1 cellular context compared by ENCODE assay signal in the genomic region with DNA sequence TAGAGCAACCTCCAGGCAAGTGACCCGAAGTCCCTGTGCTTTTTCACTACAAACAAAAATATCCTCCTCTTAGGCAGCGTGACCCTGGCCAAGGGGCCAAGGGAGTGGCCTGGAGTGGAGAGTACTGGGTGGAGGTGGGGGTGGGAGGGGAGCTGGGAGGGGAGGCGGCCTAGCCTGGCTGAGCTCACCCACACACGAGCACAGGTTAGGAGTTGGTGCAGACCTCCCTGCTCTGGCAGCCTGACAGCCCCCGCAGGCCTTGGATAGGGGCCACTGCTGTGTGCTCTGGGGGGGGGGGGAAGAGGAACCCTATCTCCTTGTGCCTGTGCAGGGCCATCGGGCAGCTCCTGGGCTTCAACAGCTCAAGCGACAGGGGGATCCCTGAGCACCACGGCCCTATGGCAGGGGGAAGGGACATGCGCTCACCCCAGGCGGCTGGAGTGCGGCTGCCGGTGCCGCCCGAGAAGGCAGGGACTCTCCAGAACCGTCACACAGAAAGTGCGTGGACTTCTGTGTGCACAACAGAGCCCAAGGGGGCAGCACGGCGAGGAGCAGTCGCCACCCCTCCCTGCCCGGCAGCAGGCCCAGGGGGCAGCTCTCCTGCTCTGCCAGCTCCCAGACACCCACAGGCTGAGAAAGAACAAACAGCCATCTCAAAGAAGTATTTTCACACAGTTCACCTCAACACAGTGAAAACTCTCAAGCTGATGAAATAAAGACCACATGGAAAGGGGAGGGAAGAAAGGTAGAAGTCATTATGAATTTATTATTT.
TF ChIP-seq lines count a peak whose summit lies in the region.

No MANE protein-coding gene starts in this region.

TF ChIP-seq in HepG2, 621 proteins besides CTCF, POLR2A, EP300 and RAD21 (continued from another document and continues in another):
- TF ChIP-seq, protein P1, sequence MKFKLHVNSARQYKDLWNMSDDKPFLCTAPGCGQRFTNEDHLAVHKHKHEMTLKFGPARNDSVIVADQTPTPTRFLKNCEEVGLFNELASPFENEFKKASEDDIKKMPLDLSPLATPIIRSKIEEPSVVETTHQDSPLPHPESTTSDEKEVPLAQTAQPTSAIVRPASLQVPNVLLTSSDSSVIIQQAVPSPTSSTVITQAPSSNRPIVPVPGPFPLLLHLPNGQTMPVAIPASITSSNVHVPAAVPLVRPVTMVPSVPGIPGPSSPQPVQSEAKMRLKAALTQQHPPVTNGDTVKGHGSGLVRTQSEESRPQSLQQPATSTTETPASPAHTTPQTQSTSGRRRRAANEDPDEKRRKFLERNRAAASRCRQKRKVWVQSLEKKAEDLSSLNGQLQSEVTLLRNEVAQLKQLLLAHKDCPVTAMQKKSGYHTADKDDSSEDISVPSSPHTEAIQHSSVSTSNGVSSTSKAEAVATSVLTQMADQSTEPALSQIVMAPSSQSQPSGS (CRISPR knock-in tag; IDR thresholded peaks at IDR 0.05) = no peak; the same call in 1 of the 2 replicates
- TF ChIP-seq ZNF44 (CRISPR knock-in tag; IDR thresholded peaks at IDR 0.05) (0 out of 2 replicates have a peak, but pooled peaks have one; percentile 70), MED13 (CRISPR knock-in tag; IDR thresholded peaks at IDR 0.05) (0 out of 2 replicates have a peak, but pooled peaks have one; percentile 53), SRSF1 (optimal IDR thresholded peaks at IDR 0.05; ENCODE audit: low read depth, low read length) (peak; percentile 7), GZF1 (CRISPR knock-in tag; IDR thresholded peaks at IDR 0.05) (no peak), ERF (CRISPR knock-in tag; IDR thresholded peaks at IDR 0.05) (peak; percentile 69; the same call in 1 of the 2 replicates), ZNF446 (CRISPR knock-in tag; IDR thresholded peaks at IDR 0.05) (no peak), ZNF652 (CRISPR knock-in tag; IDR thresholded peaks at IDR 0.05; ENCODE audit: borderline replicate concordance, low read depth) (peak; percentile 54; the same call in 1 of the 2 replicates), CCAR2 (optimal IDR thresholded peaks at IDR 0.05; ENCODE audit: low read depth, low read length) (peak; percentile 12), FOXC1 (CRISPR knock-in tag; IDR thresholded peaks at IDR 0.05; ENCODE audit: borderline replicate concordance) (peak; percentile 77), JUND (CRISPR knock-in tag; IDR thresholded peaks at IDR 0.05) (peak; percentile 54; the same call in 1 of the 2 replicates), ZNF780A (CRISPR knock-in tag; IDR thresholded peaks at IDR 0.05) (no peak), KDM2A (CRISPR knock-in tag; IDR thresholded peaks at IDR 0.05; ENCODE audit: borderline replicate concordance, low read depth) (peak; percentile 69; the same call in 1 of the 2 replicates), KDM1A (CRISPR knock-in tag; IDR thresholded peaks at IDR 0.05) (no peak), CENPX (CRISPR knock-in tag; IDR thresholded peaks at IDR 0.05) (no peak), PTBP1 (IDR thresholded peaks at IDR 0.05; ENCODE audit: low read depth, low read length, poor library complexity, severe bottlenecking) (peak; percentile 83), HOXD1 (CRISPR knock-in tag; IDR thresholded peaks at IDR 0.05) (no peak; the same call in 1 of the 2 replicates), NR2F6 (IDR thresholded peaks at IDR 0.05) (no peak), NR2F6 (CRISPR knock-in tag; IDR thresholded peaks at IDR 0.05) (no peak; the same call in 1 of the 2 replicates), PHF5A (CRISPR knock-in tag; IDR thresholded peaks at IDR 0.05; ENCODE audit: low read depth, unreplicated experiment) (peak; percentile 15), PPARG (CRISPR knock-in tag; conservative IDR thresholded peaks at IDR 0.05) (0 out of 2 replicates have a peak, but pooled peaks have one; percentile 48), MATR3 (CRISPR knock-in tag; IDR thresholded peaks at IDR 0.05) (0 out of 2 replicates have a peak, but pooled peaks have one; percentile 60), FOXJ3 (CRISPR knock-in tag; IDR thresholded peaks at IDR 0.05; ENCODE audit: borderline replicate concordance) (0 out of 2 replicates have a peak, but pooled peaks have one; percentile 19), KAT8 (CRISPR knock-in tag; IDR thresholded peaks at IDR 0.05) (peak; percentile 9)
- TF ChIP-seq, protein P2, sequence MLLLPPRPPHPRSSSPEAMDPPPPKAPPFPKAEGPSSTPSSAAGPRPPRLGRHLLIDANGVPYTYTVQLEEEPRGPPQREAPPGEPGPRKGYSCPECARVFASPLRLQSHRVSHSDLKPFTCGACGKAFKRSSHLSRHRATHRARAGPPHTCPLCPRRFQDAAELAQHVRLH (CRISPR knock-in tag; IDR thresholded peaks at IDR 0.05; ENCODE audit: borderline replicate concordance, low read depth) = 0 out of 2 replicates have a peak, but pooled peaks have one; percentile 20
- TF ChIP-seq, protein P3, sequence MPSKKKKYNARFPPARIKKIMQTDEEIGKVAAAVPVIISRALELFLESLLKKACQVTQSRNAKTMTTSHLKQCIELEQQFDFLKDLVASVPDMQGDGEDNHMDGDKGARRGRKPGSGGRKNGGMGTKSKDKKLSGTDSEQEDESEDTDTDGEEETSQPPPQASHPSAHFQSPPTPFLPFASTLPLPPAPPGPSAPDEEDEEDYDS (CRISPR knock-in tag; IDR thresholded peaks at IDR 0.05) = peak; percentile 33; the same call in 1 of the 2 replicates
- TF ChIP-seq, protein P4, sequence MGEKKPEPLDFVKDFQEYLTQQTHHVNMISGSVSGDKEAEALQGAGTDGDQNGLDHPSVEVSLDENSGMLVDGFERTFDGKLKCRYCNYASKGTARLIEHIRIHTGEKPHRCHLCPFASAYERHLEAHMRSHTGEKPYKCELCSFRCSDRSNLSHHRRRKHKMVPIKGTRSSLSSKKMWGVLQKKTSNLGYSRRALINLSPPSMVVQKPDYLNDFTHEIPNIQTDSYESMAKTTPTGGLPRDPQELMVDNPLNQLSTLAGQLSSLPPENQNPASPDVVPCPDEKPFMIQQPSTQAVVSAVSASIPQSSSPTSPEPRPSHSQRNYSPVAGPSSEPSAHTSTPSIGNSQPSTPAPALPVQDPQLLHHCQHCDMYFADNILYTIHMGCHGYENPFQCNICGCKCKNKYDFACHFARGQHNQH (CRISPR knock-in tag; IDR thresholded peaks at IDR 0.05) = peak; percentile 73; the same call in 1 of the 2 replicates
- TF ChIP-seq, protein P5, sequence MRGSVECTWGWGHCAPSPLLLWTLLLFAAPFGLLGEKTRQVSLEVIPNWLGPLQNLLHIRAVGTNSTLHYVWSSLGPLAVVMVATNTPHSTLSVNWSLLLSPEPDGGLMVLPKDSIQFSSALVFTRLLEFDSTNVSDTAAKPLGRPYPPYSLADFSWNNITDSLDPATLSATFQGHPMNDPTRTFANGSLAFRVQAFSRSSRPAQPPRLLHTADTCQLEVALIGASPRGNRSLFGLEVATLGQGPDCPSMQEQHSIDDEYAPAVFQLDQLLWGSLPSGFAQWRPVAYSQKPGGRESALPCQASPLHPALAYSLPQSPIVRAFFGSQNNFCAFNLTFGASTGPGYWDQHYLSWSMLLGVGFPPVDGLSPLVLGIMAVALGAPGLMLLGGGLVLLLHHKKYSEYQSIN (CRISPR knock-in tag; IDR thresholded peaks at IDR 0.05; ENCODE audit: borderline replicate concordance) = no peak
- TF ChIP-seq, protein P6, sequence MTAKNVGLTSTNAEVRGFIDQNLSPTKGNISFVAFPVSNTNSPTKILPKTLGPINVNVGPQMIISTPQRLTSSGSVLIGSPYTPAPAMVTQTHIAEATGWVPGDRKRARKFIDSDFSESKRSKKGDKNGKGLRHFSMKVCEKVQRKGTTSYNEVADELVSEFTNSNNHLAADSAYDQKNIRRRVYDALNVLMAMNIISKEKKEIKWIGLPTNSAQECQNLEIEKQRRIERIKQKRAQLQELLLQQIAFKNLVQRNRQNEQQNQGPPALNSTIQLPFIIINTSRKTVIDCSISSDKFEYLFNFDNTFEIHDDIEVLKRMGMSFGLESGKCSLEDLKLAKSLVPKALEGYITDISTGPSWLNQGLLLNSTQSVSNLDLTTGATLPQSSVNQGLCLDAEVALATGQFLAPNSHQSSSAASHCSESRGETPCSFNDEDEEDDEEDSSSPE (CRISPR knock-in tag; IDR thresholded peaks at IDR 0.05) = no peak
- TF ChIP-seq, protein P7, sequence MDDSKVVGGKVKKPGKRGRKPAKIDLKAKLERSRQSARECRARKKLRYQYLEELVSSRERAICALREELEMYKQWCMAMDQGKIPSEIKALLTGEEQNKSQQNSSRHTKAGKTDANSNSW (CRISPR knock-in tag; IDR thresholded peaks at IDR 0.05; ENCODE audit: borderline replicate concordance) = peak; percentile 91; the same call in 1 of the 2 replicates
- TF ChIP-seq, protein P8, sequence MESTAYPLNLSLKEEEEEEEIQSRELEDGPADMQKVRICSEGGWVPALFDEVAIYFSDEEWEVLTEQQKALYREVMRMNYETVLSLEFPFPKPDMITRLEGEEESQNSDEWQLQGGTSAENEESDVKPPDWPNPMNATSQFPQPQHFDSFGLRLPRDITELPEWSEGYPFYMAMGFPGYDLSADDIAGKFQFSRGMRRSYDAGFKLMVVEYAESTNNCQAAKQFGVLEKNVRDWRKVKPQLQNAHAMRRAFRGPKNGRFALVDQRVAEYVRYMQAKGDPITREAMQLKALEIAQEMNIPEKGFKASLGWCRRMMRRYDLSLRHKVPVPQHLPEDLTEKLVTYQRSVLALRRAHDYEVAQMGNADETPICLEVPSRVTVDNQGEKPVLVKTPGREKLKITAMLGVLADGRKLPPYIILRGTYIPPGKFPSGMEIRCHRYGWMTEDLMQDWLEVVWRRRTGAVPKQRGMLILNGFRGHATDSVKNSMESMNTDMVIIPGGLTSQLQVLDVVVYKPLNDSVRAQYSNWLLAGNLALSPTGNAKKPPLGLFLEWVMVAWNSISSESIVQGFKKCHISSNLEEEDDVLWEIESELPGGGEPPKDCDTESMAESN (CRISPR knock-in tag; conservative IDR thresholded peaks at IDR 0.05) = peak; percentile 68; the same call in 1 of the 2 replicates
- TF ChIP-seq, protein P9, sequence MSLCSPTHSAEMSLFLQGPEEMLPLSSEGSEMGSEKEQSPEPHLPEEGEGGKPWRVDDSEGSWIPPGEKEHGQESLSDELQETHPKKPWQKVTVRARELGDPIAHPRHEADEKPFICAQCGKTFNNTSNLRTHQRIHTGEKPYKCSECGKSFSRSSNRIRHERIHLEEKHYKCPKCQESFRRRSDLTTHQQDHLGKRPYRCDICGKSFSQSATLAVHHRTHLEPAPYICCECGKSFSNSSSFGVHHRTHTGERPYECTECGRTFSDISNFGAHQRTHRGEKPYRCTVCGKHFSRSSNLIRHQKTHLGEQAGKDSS (CRISPR knock-in tag; IDR thresholded peaks at IDR 0.05; ENCODE audit: borderline replicate concordance, low read depth) = no peak; the same call in 1 of the 2 replicates
- TF ChIP-seq, protein P10, sequence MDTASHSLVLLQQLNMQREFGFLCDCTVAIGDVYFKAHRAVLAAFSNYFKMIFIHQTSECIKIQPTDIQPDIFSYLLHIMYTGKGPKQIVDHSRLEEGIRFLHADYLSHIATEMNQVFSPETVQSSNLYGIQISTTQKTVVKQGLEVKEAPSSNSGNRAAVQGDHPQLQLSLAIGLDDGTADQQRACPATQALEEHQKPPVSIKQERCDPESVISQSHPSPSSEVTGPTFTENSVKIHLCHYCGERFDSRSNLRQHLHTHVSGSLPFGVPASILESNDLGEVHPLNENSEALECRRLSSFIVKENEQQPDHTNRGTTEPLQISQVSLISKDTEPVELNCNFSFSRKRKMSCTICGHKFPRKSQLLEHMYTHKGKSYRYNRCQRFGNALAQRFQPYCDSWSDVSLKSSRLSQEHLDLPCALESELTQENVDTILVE (CRISPR knock-in tag; IDR thresholded peaks at IDR 0.05) = 0 out of 2 replicates have a peak, but pooled peaks have one; percentile 34
- TF ChIP-seq, protein P11, sequence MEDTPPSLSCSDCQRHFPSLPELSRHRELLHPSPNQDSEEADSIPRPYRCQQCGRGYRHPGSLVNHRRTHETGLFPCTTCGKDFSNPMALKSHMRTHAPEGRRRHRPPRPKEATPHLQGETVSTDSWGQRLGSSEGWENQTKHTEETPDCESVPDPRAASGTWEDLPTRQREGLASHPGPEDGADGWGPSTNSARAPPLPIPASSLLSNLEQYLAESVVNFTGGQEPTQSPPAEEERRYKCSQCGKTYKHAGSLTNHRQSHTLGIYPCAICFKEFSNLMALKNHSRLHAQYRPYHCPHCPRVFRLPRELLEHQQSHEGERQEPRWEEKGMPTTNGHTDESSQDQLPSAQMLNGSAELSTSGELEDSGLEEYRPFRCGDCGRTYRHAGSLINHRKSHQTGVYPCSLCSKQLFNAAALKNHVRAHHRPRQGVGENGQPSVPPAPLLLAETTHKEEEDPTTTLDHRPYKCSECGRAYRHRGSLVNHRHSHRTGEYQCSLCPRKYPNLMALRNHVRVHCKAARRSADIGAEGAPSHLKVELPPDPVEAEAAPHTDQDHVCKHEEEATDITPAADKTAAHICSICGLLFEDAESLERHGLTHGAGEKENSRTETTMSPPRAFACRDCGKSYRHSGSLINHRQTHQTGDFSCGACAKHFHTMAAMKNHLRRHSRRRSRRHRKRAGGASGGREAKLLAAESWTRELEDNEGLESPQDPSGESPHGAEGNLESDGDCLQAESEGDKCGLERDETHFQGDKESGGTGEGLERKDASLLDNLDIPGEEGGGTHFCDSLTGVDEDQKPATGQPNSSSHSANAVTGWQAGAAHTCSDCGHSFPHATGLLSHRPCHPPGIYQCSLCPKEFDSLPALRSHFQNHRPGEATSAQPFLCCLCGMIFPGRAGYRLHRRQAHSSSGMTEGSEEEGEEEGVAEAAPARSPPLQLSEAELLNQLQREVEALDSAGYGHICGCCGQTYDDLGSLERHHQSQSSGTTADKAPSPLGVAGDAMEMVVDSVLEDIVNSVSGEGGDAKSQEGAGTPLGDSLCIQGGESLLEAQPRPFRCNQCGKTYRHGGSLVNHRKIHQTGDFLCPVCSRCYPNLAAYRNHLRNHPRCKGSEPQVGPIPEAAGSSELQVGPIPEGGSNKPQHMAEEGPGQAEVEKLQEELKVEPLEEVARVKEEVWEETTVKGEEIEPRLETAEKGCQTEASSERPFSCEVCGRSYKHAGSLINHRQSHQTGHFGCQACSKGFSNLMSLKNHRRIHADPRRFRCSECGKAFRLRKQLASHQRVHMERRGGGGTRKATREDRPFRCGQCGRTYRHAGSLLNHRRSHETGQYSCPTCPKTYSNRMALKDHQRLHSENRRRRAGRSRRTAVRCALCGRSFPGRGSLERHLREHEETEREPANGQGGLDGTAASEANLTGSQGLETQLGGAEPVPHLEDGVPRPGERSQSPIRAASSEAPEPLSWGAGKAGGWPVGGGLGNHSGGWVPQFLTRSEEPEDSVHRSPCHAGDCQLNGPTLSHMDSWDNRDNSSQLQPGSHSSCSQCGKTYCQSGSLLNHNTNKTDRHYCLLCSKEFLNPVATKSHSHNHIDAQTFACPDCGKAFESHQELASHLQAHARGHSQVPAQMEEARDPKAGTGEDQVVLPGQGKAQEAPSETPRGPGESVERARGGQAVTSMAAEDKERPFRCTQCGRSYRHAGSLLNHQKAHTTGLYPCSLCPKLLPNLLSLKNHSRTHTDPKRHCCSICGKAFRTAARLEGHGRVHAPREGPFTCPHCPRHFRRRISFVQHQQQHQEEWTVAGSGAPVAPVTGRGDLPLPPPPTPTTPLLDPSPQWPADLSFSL (CRISPR knock-in tag; IDR thresholded peaks at IDR 0.05) = no peak
- TF ChIP-seq, protein P12, sequence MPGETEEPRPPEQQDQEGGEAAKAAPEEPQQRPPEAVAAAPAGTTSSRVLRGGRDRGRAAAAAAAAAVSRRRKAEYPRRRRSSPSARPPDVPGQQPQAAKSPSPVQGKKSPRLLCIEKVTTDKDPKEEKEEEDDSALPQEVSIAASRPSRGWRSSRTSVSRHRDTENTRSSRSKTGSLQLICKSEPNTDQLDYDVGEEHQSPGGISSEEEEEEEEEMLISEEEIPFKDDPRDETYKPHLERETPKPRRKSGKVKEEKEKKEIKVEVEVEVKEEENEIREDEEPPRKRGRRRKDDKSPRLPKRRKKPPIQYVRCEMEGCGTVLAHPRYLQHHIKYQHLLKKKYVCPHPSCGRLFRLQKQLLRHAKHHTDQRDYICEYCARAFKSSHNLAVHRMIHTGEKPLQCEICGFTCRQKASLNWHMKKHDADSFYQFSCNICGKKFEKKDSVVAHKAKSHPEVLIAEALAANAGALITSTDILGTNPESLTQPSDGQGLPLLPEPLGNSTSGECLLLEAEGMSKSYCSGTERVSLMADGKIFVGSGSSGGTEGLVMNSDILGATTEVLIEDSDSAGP (CRISPR knock-in tag; IDR thresholded peaks at IDR 0.05; ENCODE audit: borderline replicate concordance) = peak; percentile 14; the same call in 1 of the 2 replicates
